In the genomic region with DNA sequence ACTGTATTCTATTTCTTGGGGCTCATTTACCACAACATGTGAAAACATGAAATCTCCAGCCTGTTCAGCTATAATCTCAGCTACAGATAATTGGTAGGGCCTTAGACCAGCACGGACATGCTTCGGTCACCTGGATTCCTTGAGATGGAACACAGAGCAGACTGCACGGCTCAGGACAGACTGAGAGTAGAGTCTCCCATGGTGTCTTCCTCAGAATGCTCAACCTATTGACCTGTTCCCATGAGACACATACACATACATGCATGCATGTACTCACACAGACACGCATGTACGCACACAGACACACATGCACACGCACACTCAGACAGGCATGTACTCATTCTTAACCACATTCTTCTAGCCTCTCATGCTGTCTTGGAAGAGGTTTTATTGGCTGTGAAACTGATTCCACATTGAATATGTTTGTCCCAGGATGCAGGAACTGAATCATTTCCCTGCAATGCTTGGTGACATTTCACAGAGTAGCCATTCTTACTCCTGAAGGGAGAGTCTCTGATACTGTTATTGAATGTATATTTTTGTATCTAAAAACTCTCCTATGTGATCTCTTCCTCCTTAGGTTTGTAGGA, we compare ENCODE assay signal across 11 cellular contexts. TPM values are rescaled to one million over a fixed set of nuclear protein-coding genes. Genes with fewer than 3 reads are reported as not detected.
DNase-seq lines count a peak whose midpoint lies in the region; ATAC-seq and TF ChIP-seq lines count a peak whose summit lies in the region.
"Had no signal": no experiment of that assay in that cellular context is flagged by ENCODE, and none has a peak within 500 bp of the region (broad histone marks: within the 10 kb centered on the region; RNA-seq: fewer than 3 reads in every experiment).

No MANE protein-coding gene starts in this region.

- no peak overlapping the region for H3K27ac ChIP-seq in Panc1 (ENCODE audit: low read length)
- peak overlapping the region; percentile 100 for H3K27ac ChIP-seq in epithelial cell of prostate
- H3K27ac ChIP-seq: SJCRH30 had no signal

- in situ Hi-C loops in Panc1 (cut with HindIII; ENCODE audit: low pct_unique_long_range_greater_than_20kb, low sequenced_read_pairs): no loop called here

- peak; percentile 30 for ATAC-seq in Panc1
- ATAC-seq: naive thymus-derived CD8-positive, alpha-beta T cell had no signal

- H3K4me3 ChIP-seq in AG10803 (ENCODE audit: low read length): no peak overlapping the region
- H3K4me3 ChIP-seq in Panc1 (ENCODE audit: low read depth in 2 of 2, low read length in 2 of 2): peak overlapping the region in 1 of 2 experiments; percentile 29; a peak in 1 of 4 replicates

- no peaks in the 10 kb centered on the region for H3K27me3 ChIP-seq in Panc1 (ENCODE audit: control insufficient read depth, insufficient read depth, low read length)

- peaks cover 10% of the 10 kb centered on the region; the same call in 1 of the 2 replicates for H3K4me1 ChIP-seq in Panc1 (ENCODE audit: control insufficient read depth, insufficient read depth, low read length)
- H3K4me1 ChIP-seq: SJCRH30 had no signal

- H3K9me3 ChIP-seq in Panc1 (ENCODE audit: control insufficient read depth, insufficient read depth, low read depth, low read length): no peaks in the 10 kb centered on the region
- H3K9me3 ChIP-seq: SJCRH30 had no signal

- POLR2A ChIA-PET in Panc1 (lab: Charles Lee): interaction anchor here (0.6 kb wide), 1 partner anchor 99 kb away, joined by 4 read pairs; no protein-coding TSS in a partner anchor

- CTCF ChIA-PET in Panc1 (lab: Charles Lee): interaction anchor here (0.6 kb wide), 1 partner anchor 1068 kb away, joined by 3 read pairs; no protein-coding TSS in a partner anchor

- BruUV-seq in Panc1 (replicated peaks; lab: Mats Ljungman, UMichigan): no TSS peak

- DNase-seq in AG10803 (ENCODE audit: low read depth): peak; percentile 75
- DNase-seq in Panc1 (ENCODE audit: low read depth, low spot score): no peak
- no peak for DNase-seq in epithelial cell of prostate (ENCODE audit: low read depth, low spot score)
- peak; percentile 63 for DNase-seq in non-pigmented ciliary epithelial cell (ENCODE audit: low read depth)
- no peak for DNase-seq in NCI-H1417 treated with DMSO at 0.1 percent for 48 hours (lab: John Stamatoyannopoulos, UW)
- DNase-seq in NCI-H1694 (lab: John Stamatoyannopoulos, UW): no peak
- no peak for DNase-seq in stimulated activated CD4-positive, alpha-beta T cell treated with anti-CD3 and anti-CD28 coated beads, Interleukin-4, amount 100 ng/mL, for 1 hour
- DNase-seq in DMS153 treated with DMSO at 0.1 percent for 48 hours (lab: John Stamatoyannopoulos, UW; ENCODE audit: unreplicated experiment): no peak
- DNase-seq: naive thymus-derived CD8-positive, alpha-beta T cell; stimulated activated CD4-positive, alpha-beta T cell treated with anti-CD3 and anti-CD28 coated beads, Interleukin-4, amount 100 ng/mL, for 4 hours had no signal

- intact Hi-C loops in Panc1 (cut with micrococcal nuclease; ENCODE audit: unreplicated experiment): no loop called here

- H3K36me3 ChIP-seq in Panc1 (ENCODE audit: control insufficient read depth, insufficient read depth, low read length): no peaks in the 10 kb centered on the region
- H3K36me3 ChIP-seq: SJCRH30 had no signal

- TF ChIP-seq CTCF in AG10803 (conservative IDR thresholded peaks at IDR 0.05; ENCODE audit: low read length): no peak
- no peak for TF ChIP-seq CTCF in Panc1 (IDR thresholded peaks at IDR 0.05)

RNA-seq across cellular contexts. Expression of a gene that starts 23.5 kb away (rescaled TPM):
- 247 TPM for total RNA-seq in Panc1 (2021; ENCODE audit: unreplicated experiment)
- polyA plus RNA-seq in Panc1 (2012; ENCODE audit: insufficient read length): 142 TPM

Comparison
In these comparisons a context has a peak if more than half of its experiments do, and no peak if none do; other contexts are left out.
1. DNase-seq: peak in AG10803 (single experiment) and non-pigmented ciliary epithelial cell (single experiment); none in Panc1 (single experiment), epithelial cell of prostate (single experiment), NCI-H1417 treated with DMSO at 0.1 percent for 48 hours (single experiment), NCI-H1694 (single experiment), stimulated activated CD4-positive, alpha-beta T cell treated with anti-CD3 and anti-CD28 coated beads, Interleukin-4, amount 100 ng/mL, for 1 hour (single experiment) and DMS153 treated with DMSO at 0.1 percent for 48 hours (single experiment).